9 cellular contexts compared by ENCODE assay signal in the genomic region with DNA sequence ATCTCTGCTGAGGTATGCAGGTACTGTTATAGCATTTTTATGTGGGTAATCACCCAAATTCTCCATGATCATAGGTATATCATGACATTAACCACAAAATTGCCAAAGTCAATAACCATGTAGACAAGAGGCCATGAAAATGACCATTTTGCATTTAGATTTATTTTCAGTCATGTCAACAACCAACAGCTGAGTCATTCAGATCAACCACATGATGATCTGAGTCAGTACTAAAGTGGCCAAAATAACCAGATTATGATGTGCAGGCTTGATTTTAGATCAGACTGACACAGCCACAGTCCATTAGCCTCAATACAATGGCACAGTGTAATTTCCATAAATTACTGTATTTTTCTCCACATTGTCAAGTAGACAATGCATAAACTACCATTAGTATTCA.
DNase-seq lines count a peak whose midpoint lies in the region; ATAC-seq and TF ChIP-seq lines count a peak whose summit lies in the region.
"Had no signal": no experiment of that assay in that cellular context is flagged by ENCODE, and none has a peak within 500 bp of the region (broad histone marks: within the 10 kb centered on the region; RNA-seq: fewer than 3 reads in every experiment).

No MANE protein-coding gene starts in this region.

- in situ Hi-C loops in brain microvascular endothelial cell (cut with HindIII; ENCODE audit: low pct_ligation_motif_present, low sequenced_read_pairs): no loop called here

- no peak for TF ChIP-seq CTCF in brain microvascular endothelial cell (IDR thresholded peaks at IDR 0.05; ENCODE audit: low read depth, low read length, missing control alignments)

- no peak overlapping the region for H3K27ac ChIP-seq in brain microvascular endothelial cell
- H3K27ac ChIP-seq: BLaER1 had no signal

- no peaks in the 10 kb centered on the region for H3K36me3 ChIP-seq in brain microvascular endothelial cell (replicated peaks)
- H3K36me3 ChIP-seq: BLaER1 had no signal

- DNase-seq in AG08395 (ENCODE audit: low spot score) (peak; percentile 43), brain microvascular endothelial cell (peak; percentile 43), GF-D8 (lab: John Stamatoyannopoulos, UW) (no peak), HuH-7.5 (ENCODE audit: low spot score) (no peak), hypothalamus (lab: John Stamatoyannopoulos, UW) (no peak), medulla oblongata (ENCODE audit: extremely low spot score) (no peak)

- no peaks in the 10 kb centered on the region for H3K27me3 ChIP-seq in brain microvascular endothelial cell (replicated peaks)

- peak; percentile 89 for ATAC-seq in GM19452 (IDR thresholded peaks at IDR 0.05; ENCODE audit: unreplicated experiment)
- ATAC-seq in HG03095 (IDR thresholded peaks at IDR 0.05; ENCODE audit: unreplicated experiment): peak; percentile 82

- H3K4me3 ChIP-seq in brain microvascular endothelial cell (ENCODE audit: low read depth, low read length): no peak overlapping the region
- H3K4me3 ChIP-seq: BLaER1 had no signal

Comparison
In these comparisons a context has a peak if more than half of its experiments do, and no peak if none do; other contexts are left out.
1. DNase-seq: peak in AG08395 (single experiment) and brain microvascular endothelial cell (single experiment); none in GF-D8 (single experiment), HuH-7.5 (single experiment), hypothalamus (0 of 51) and medulla oblongata (single experiment).